In genomic region chr20:13222319-13222716, GRCh38 we compare ENCODE assay signal across 8 cellular contexts. TPM values are rescaled to one million over a fixed set of nuclear protein-coding genes. Genes with fewer than 3 reads are reported as not detected.
A peak's percentile ranks its signal among the peaks of the same experiment; 100 is the strongest.
DNase-seq lines count a peak whose midpoint lies in the region; ATAC-seq, FAIRE-seq and TF ChIP-seq lines count a peak whose summit lies in the region.

No MANE protein-coding gene starts in this region.

- H3K9me3 Mint-ChIP-seq in activated naive CD4-positive, alpha-beta T cell treated with anti-CD3 and anti-CD28 coated beads, Interleukin-2, amount 10 ng/mL, durations not matched to agents 7 days and 5 days = peaks cover 3% of the 10 kb centered on the region
- H3K9me3 Mint-ChIP-seq in MCF 10A (ENCODE audit: unreplicated experiment) (peaks cover 10% of the 10 kb centered on the region), memory B cell (peaks cover 7% of the 10 kb centered on the region)

- TF ChIP-seq POLR2A in tibial nerve (IDR thresholded peaks at IDR 0.05) (no peak), GM12891 (IDR thresholded peaks at IDR 0.05; ENCODE audit: low read depth, low read length) (no peak)

- no TSS peak for BruUV-seq in MCF 10A (replicated peaks; lab: Mats Ljungman, UMichigan)

- peak overlapping the region in 3 of 4 donors; percentile 12 to 68 (median 43) for H3K4me3 ChIP-seq in tibial nerve

- TF ChIP-seq CTCF in MCF 10A (IDR thresholded peaks at IDR 0.05; ENCODE audit: unreplicated experiment) = no peak
- no peak for TF ChIP-seq CTCF in tibial nerve (IDR thresholded peaks at IDR 0.05)

- POLR2A ChIA-PET in MCF 10A (lab: Yijun Ruan, JAX) = interaction anchor here (1.4 kb wide), 1 partner anchor 64 kb away, joined by 12 read pairs; no protein-coding TSS in a partner anchor

- intact Hi-C loops in MCF 10A (cut with micrococcal nuclease) = no loop called here

- H3K27ac ChIP-seq in tibial nerve = peak overlapping the region in 1 of 4 donors; percentile 38

- ATAC-seq in memory B cell (ENCODE audit: low read depth) = no peak
- no peak for ATAC-seq in GM21723 (IDR thresholded peaks at IDR 0.05; ENCODE audit: unreplicated experiment)

- peaks cover 2% of the 10 kb centered on the region for H3K36me3 Mint-ChIP-seq in activated naive CD4-positive, alpha-beta T cell treated with anti-CD3 and anti-CD28 coated beads, Interleukin-2, amount 10 ng/mL, durations not matched to agents 7 days and 5 days
- no peaks in the 10 kb centered on the region for H3K36me3 Mint-ChIP-seq in MCF 10A (ENCODE audit: insufficient read depth, unreplicated experiment)
- H3K36me3 Mint-ChIP-seq in memory B cell = no peaks in the 10 kb centered on the region

- no peak overlapping the region for H3K27ac Mint-ChIP-seq in activated naive CD4-positive, alpha-beta T cell treated with anti-CD3 and anti-CD28 coated beads, Interleukin-2, amount 10 ng/mL, durations not matched to agents 7 days and 5 days
- H3K27ac Mint-ChIP-seq in MCF 10A (ENCODE audit: low read depth, unreplicated experiment) (no peak overlapping the region), memory B cell (no peak overlapping the region)

- peaks cover 0 to 29% (median 14%) of the 10 kb centered on the region in 4 donors for H3K4me1 ChIP-seq in tibial nerve

- H3K9me3 ChIP-seq in tibial nerve = peaks cover 0 to 3% (median 0%) of the 10 kb centered on the region in 4 donors

- peaks cover 21% of the 10 kb centered on the region for H3K4me1 Mint-ChIP-seq in activated naive CD4-positive, alpha-beta T cell treated with anti-CD3 and anti-CD28 coated beads, Interleukin-2, amount 10 ng/mL, durations not matched to agents 7 days and 5 days
- peaks cover 6% of the 10 kb centered on the region for H3K4me1 Mint-ChIP-seq in MCF 10A (ENCODE audit: insufficient read depth, unreplicated experiment)
- H3K4me1 Mint-ChIP-seq in memory B cell = peaks cover 3% of the 10 kb centered on the region

- no peak for FAIRE-seq in GM12891 (lab: Jason Lieb, UNC)

- no peak for TF ChIP-seq EP300 in tibial nerve (IDR thresholded peaks at IDR 0.05)

- CTCF ChIA-PET in activated naive CD4-positive, alpha-beta T cell treated with anti-CD3 and anti-CD28 coated beads, Interleukin-2, amount 10 ng/mL, durations not matched to agents 7 days and 5 days (lab: Charles Lee) = interaction anchor here (1.2 to 2.1 kb wide), 2 partner anchors 39 to 103 kb away, joined by 4 to 7 read pairs; no protein-coding TSS in a partner anchor
- CTCF ChIA-PET in MCF 10A (lab: Yijun Ruan, JAX) = interaction anchor here (0.5 to 2.4 kb wide), 2 partner anchors 80 to 585 kb away, joined by 3 to 9 read pairs; no protein-coding TSS in a partner anchor

- no peak for DNase-seq in activated naive CD4-positive, alpha-beta T cell treated with anti-CD3 and anti-CD28 coated beads, Interleukin-2, amount 10 ng/mL, durations not matched to agents 7 days and 5 days
- no peak for DNase-seq in activated naive CD4-positive, alpha-beta T cell (lab: John Stamatoyannopoulos, UW)
- DNase-seq in MCF 10A (ENCODE audit: unreplicated experiment) (no peak), memory B cell (ENCODE audit: low spot score in 2 of 2) (no peak), tibial nerve (ENCODE audit: low spot score in 2 of 2) (no peak), NCI-H774 (lab: John Stamatoyannopoulos, UW) (no peak), GM12891 (ENCODE audit: insufficient read length, low spot score) (no peak)

- H3K27me3 Mint-ChIP-seq in activated naive CD4-positive, alpha-beta T cell treated with anti-CD3 and anti-CD28 coated beads, Interleukin-2, amount 10 ng/mL, durations not matched to agents 7 days and 5 days = peaks cover 53% of the 10 kb centered on the region
- H3K27me3 Mint-ChIP-seq in MCF 10A (ENCODE audit: insufficient read depth, unreplicated experiment) (no peaks in the 10 kb centered on the region), memory B cell (peaks cover 10% of the 10 kb centered on the region)

- H3K36me3 ChIP-seq in tibial nerve = no peaks in the 10 kb centered on the region

- peak overlapping the region; percentile 71 for H3K4me3 Mint-ChIP-seq in activated naive CD4-positive, alpha-beta T cell treated with anti-CD3 and anti-CD28 coated beads, Interleukin-2, amount 10 ng/mL, durations not matched to agents 7 days and 5 days
- H3K4me3 Mint-ChIP-seq in MCF 10A (ENCODE audit: unreplicated experiment) (peak overlapping the region; percentile 78), memory B cell (peak overlapping the region; percentile 21)

- WGBS in tibial nerve, 2 donors = 19 to 34% methylated on average over 8 of the region's 8 CpGs

- H3K27me3 ChIP-seq in tibial nerve = peaks cover 0 to 48% of the 10 kb centered on the region in 2 donors

TF ChIP-seq in GM12891, 5 proteins besides CTCF, POLR2A, EP300 and RAD21:
- TF ChIP-seq SPI1 (IDR thresholded peaks at IDR 0.05; ENCODE audit: low read depth, low read length) (no peak), PAX5 (IDR thresholded peaks at IDR 0.05; ENCODE audit: insufficient read depth, low read length, severe bottlenecking) (no peak), TAF1 (IDR thresholded peaks at IDR 0.05; ENCODE audit: low read depth, low read length) (no peak), POU2F2 (IDR thresholded peaks at IDR 0.05; ENCODE audit: low read depth, low read length) (no peak), POLR2AphosphoS5 (IDR thresholded peaks at IDR 0.05; ENCODE audit: low read depth, low read length) (no peak)

RNA-seq across cellular contexts. Expression of gene ISM1, which starts 1.2 kb away (rescaled TPM):
- total RNA-seq in MCF 10A (2022) (1.0 and 1.3 TPM in 2 replicates), tibial nerve (10 to 100 TPM; 19.3 to 47.3 (median 24.7) TPM)
- not detected for polyA plus RNA-seq in GM12891 (2012; ENCODE audit: low read depth, missing spikeins)

Comparison
In these comparisons a context has a peak if more than half of its experiments do, and no peak if none do; other contexts are left out.
1. H3K4me3 Mint-ChIP-seq: peak in every context shown above with its lines; median percentile 78 in MCF 10A; 71 in activated naive CD4-positive, alpha-beta T cell treated with anti-CD3 and anti-CD28 coated beads, Interleukin-2, amount 10 ng/mL, durations not matched to agents 7 days and 5 days; 21 in memory B cell.